ENCODE assay signal across 1 cellular context in the genomic region with DNA sequence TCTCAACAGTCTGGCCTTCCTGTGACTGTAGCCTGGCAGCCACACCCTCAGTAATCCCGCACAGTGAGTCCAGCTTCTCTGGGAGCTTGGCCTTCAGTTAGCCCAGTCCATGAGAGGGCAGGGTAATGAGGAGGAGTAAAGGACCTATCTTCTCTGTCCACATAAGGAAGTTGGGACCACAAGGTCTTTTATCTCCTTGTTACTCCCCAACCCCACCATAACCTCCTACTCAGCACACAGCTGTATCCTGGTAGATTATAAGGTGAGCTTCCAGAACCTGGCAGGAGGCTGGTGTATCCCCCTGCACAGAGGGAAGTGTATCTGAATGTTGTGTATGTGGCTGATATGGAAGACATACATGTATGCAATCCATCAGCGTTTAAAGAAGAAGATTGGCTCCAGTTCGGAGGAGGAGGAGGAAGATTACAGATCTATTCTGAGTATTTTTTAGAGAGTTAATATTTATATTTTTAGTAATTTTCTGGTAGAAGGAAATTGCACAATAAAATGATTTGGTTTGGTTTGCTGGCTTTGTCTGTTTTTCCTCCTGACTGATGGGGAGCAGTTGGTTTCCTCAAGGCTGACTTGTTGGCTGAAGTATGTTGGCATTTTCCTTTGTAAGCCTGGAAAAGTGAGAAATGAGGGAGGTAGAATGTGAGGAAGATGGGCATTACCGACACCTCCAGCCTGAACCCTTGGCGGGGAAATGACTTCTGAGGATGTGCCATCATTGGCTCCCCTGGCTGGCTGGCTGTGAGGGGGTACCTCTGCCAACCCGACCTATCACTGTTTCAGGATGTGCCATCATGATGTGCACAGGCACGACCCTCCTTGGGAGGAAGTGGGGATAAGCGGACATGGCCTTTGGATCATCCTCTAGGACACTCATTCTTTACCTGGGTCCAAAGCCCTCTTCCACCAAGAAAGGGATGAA.
A peak's percentile ranks its signal among the peaks of the same experiment; 100 is the strongest.
TF ChIP-seq lines count a peak whose summit lies in the region.

No MANE protein-coding gene starts in this region.

TF ChIP-seq in K562, 482 proteins besides CTCF, POLR2A, EP300 and RAD21 (continued from another document and continues in another):
- TF ChIP-seq, protein P1, sequence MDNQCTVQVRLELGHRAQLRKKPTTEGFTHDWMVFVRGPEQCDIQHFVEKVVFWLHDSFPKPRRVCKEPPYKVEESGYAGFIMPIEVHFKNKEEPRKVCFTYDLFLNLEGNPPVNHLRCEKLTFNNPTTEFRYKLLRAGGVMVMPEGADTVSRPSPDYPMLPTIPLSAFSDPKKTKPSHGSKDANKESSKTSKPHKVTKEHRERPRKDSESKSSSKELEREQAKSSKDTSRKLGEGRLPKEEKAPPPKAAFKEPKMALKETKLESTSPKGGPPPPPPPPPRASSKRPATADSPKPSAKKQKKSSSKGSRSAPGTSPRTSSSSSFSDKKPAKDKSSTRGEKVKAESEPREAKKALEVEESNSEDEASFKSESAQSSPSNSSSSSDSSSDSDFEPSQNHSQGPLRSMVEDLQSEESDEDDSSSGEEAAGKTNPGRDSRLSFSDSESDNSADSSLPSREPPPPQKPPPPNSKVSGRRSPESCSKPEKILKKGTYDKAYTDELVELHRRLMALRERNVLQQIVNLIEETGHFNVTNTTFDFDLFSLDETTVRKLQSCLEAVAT (IDR thresholded peaks at IDR 0.05) = 0 out of 4 replicates have a peak, but pooled peaks of 1 of the 2 experiments have one; percentile 22
- TF ChIP-seq SMARCE1 (IDR thresholded peaks at IDR 0.05) (peak; percentile 92), ZNF24 (IDR thresholded peaks at IDR 0.05) (peak; percentile 65; the same call in 1 of the 2 replicates), RBM25 (IDR thresholded peaks at IDR 0.05; ENCODE audit: low read depth, low read length, severe bottlenecking) (no peak), E2F3 (CRISPR knock-in tag; IDR thresholded peaks at IDR 0.05) (no peak), HNRNPK (IDR thresholded peaks at IDR 0.05; ENCODE audit: low read depth, low read length, poor library complexity, severe bottlenecking) (no peak), ZBED1 (IDR thresholded peaks at IDR 0.05) (peak; percentile 74; the same call in 1 of the 2 replicates), ZNF766 (CRISPR knock-in tag; conservative IDR thresholded peaks at IDR 0.05) (peak; percentile 67), ARID1B (IDR thresholded peaks at IDR 0.05) (peak; percentile 98), ERF (CRISPR knock-in tag; IDR thresholded peaks at IDR 0.05) (0 out of 2 replicates have a peak, but pooled peaks have one; percentile 64), PRPF4 (IDR thresholded peaks at IDR 0.05; ENCODE audit: insufficient read depth, low read depth, low read length, poor library complexity, severe bottlenecking) (no peak), SMAD1 (IDR thresholded peaks at IDR 0.05; ENCODE audit: low read depth, low read length, partially characterized antibody) (peak; percentile 94), ETV5 (CRISPR knock-in tag; IDR thresholded peaks at IDR 0.05; ENCODE audit: low read depth) (peak; percentile 99), RNF2 (IDR thresholded peaks at IDR 0.05) (peak; percentile 98), CBX3 (IDR thresholded peaks at IDR 0.05; ENCODE audit: borderline replicate concordance in 1 of 2, low read length in 2 of 2) (peak in 1 of 2 experiments; percentile 90; a peak in 2 of 3 replicates), SRSF3 (IDR thresholded peaks at IDR 0.05; ENCODE audit: insufficient read depth, low read length) (no peak), KDM1A (IDR thresholded peaks at IDR 0.05) (peak; percentile 95), SAFB2 (IDR thresholded peaks at IDR 0.05; ENCODE audit: borderline replicate concordance, low read depth, low read length, severe bottlenecking) (no peak), MAFF (IDR thresholded peaks at IDR 0.05; ENCODE audit: low read length) (peak; percentile 34; the same call in 1 of the 2 replicates), ZEB2 (IDR thresholded peaks at IDR 0.05) (peak; percentile 91), ZNF551 (CRISPR knock-in tag; IDR thresholded peaks at IDR 0.05) (no peak), TEAD4 (IDR thresholded peaks at IDR 0.05; ENCODE audit: low read length) (peak; percentile 100), TEAD4 (CRISPR knock-in tag; IDR thresholded peaks at IDR 0.05; ENCODE audit: borderline replicate concordance) (no peak), DMBX1 (CRISPR knock-in tag; IDR thresholded peaks at IDR 0.05; ENCODE audit: borderline replicate concordance) (peak; percentile 90), NCOA1 (IDR thresholded peaks at IDR 0.05; ENCODE audit: low read depth) (peak; percentile 94; the same call in 1 of the 2 replicates), ZSCAN29 (IDR thresholded peaks at IDR 0.05) (no peak), SOX6 (IDR thresholded peaks at IDR 0.05) (peak; percentile 90), NR4A1 (CRISPR knock-in tag; IDR thresholded peaks at IDR 0.05) (no peak), NR4A1 (tag; IDR thresholded peaks at IDR 0.05) (0 out of 2 replicates have a peak, but pooled peaks have one; percentile 16), ZFP30 (CRISPR knock-in tag; IDR thresholded peaks at IDR 0.05; ENCODE audit: borderline replicate concordance) (no peak), SAFB (IDR thresholded peaks at IDR 0.05; ENCODE audit: borderline replicate concordance, low read depth, low read length) (no peak), CHCHD3 (CRISPR knock-in tag; IDR thresholded peaks at IDR 0.05) (no peak), TAL1 (IDR thresholded peaks at IDR 0.05) (peak; percentile 96), MXI1 (IDR thresholded peaks at IDR 0.05; ENCODE audit: low read depth, low read length) (peak; percentile 55; the same call in 1 of the 2 replicates), PHTF2 (CRISPR knock-in tag; IDR thresholded peaks at IDR 0.05) (no peak), RCOR1 (IDR thresholded peaks at IDR 0.05; ENCODE audit: borderline replicate concordance in 1 of 2, low read depth in 2 of 2, low read length in 2 of 2) (peak; percentile 85 to 95; a peak in 3 of 4 replicates), ATF1 (CRISPR knock-in tag; IDR thresholded peaks at IDR 0.05) (no peak), ATF1 (tag; IDR thresholded peaks at IDR 0.05) (peak; percentile 39; the same call in 1 of the 2 replicates), FOXM1 (IDR thresholded peaks at IDR 0.05; ENCODE audit: low read depth) (peak; percentile 95), FOXM1 (CRISPR knock-in tag; IDR thresholded peaks at IDR 0.05; ENCODE audit: low read depth) (no peak), CBFA2T2 (conservative IDR thresholded peaks at IDR 0.05) (peak; percentile 99), EWSR1 (IDR thresholded peaks at IDR 0.05; ENCODE audit: borderline replicate concordance, low read depth, partially characterized antibody) (no peak), SLC30A9 (CRISPR knock-in tag; IDR thresholded peaks at IDR 0.05) (no peak), POLR2AphosphoS5 (IDR thresholded peaks at IDR 0.05; ENCODE audit: control insufficient read depth, insufficient read depth, low read depth, low read length) (peak; percentile 99), ZNF140 (CRISPR knock-in tag; IDR thresholded peaks at IDR 0.05) (no peak), LARP7 (IDR thresholded peaks at IDR 0.05) (no peak), JUNB (CRISPR knock-in tag; conservative IDR thresholded peaks at IDR 0.05) (no peak)
- TF ChIP-seq, protein P2, sequence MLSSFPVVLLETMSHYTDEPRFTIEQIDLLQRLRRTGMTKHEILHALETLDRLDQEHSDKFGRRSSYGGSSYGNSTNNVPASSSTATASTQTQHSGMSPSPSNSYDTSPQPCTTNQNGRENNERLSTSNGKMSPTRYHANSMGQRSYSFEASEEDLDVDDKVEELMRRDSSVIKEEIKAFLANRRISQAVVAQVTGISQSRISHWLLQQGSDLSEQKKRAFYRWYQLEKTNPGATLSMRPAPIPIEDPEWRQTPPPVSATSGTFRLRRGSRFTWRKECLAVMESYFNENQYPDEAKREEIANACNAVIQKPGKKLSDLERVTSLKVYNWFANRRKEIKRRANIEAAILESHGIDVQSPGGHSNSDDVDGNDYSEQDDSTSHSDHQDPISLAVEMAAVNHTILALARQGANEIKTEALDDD (IDR thresholded peaks at IDR 0.05) = peak; percentile 97
- TF ChIP-seq, protein P3, sequence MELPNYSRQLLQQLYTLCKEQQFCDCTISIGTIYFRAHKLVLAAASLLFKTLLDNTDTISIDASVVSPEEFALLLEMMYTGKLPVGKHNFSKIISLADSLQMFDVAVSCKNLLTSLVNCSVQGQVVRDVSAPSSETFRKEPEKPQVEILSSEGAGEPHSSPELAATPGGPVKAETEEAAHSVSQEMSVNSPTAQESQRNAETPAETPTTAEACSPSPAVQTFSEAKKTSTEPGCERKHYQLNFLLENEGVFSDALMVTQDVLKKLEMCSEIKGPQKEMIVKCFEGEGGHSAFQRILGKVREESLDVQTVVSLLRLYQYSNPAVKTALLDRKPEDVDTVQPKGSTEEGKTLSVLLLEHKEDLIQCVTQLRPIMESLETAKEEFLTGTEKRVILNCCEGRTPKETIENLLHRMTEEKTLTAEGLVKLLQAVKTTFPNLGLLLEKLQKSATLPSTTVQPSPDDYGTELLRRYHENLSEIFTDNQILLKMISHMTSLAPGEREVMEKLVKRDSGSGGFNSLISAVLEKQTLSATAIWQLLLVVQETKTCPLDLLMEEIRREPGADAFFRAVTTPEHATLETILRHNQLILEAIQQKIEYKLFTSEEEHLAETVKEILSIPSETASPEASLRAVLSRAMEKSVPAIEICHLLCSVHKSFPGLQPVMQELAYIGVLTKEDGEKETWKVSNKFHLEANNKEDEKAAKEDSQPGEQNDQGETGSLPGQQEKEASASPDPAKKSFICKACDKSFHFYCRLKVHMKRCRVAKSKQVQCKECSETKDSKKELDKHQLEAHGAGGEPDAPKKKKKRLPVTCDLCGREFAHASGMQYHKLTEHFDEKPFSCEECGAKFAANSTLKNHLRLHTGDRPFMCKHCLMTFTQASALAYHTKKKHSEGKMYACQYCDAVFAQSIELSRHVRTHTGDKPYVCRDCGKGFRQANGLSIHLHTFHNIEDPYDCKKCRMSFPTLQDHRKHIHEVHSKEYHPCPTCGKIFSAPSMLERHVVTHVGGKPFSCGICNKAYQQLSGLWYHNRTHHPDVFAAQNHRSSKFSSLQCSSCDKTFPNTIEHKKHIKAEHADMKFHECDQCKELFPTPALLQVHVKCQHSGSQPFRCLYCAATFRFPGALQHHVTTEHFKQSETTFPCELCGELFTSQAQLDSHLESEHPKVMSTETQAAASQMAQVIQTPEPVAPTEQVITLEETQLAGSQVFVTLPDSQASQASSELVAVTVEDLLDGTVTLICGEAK (IDR thresholded peaks at IDR 0.05) = no peak
- TF ChIP-seq, protein P3 (CRISPR knock-in tag; IDR thresholded peaks at IDR 0.05) = no peak
- TF ChIP-seq, protein P4, sequence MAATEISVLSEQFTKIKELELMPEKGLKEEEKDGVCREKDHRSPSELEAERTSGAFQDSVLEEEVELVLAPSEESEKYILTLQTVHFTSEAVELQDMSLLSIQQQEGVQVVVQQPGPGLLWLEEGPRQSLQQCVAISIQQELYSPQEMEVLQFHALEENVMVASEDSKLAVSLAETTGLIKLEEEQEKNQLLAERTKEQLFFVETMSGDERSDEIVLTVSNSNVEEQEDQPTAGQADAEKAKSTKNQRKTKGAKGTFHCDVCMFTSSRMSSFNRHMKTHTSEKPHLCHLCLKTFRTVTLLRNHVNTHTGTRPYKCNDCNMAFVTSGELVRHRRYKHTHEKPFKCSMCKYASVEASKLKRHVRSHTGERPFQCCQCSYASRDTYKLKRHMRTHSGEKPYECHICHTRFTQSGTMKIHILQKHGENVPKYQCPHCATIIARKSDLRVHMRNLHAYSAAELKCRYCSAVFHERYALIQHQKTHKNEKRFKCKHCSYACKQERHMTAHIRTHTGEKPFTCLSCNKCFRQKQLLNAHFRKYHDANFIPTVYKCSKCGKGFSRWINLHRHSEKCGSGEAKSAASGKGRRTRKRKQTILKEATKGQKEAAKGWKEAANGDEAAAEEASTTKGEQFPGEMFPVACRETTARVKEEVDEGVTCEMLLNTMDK (IDR thresholded peaks at IDR 0.05; ENCODE audit: borderline replicate concordance, insufficient read depth, low read depth, low read length, poor library complexity, severe bottlenecking) = no peak
- TF ChIP-seq, protein P5, sequence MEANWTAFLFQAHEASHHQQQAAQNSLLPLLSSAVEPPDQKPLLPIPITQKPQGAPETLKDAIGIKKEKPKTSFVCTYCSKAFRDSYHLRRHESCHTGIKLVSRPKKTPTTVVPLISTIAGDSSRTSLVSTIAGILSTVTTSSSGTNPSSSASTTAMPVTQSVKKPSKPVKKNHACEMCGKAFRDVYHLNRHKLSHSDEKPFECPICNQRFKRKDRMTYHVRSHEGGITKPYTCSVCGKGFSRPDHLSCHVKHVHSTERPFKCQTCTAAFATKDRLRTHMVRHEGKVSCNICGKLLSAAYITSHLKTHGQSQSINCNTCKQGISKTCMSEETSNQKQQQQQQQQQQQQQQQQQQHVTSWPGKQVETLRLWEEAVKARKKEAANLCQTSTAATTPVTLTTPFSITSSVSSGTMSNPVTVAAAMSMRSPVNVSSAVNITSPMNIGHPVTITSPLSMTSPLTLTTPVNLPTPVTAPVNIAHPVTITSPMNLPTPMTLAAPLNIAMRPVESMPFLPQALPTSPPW (CRISPR knock-in tag; IDR thresholded peaks at IDR 0.05) = peak; percentile 64
- TF ChIP-seq, protein P6, sequence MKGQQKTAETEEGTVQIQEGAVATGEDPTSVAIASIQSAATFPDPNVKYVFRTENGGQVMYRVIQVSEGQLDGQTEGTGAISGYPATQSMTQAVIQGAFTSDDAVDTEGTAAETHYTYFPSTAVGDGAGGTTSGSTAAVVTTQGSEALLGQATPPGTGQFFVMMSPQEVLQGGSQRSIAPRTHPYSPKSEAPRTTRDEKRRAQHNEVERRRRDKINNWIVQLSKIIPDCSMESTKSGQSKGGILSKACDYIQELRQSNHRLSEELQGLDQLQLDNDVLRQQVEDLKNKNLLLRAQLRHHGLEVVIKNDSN (CRISPR knock-in tag; IDR thresholded peaks at IDR 0.05) = no peak
